In genomic region chr12:46492471-46493351, GRCh38 we compare ENCODE assay signal across 1 cellular context.
TF ChIP-seq lines count a peak whose summit lies in the region.

No MANE protein-coding gene starts in this region.

TF ChIP-seq in HepG2, 621 proteins besides CTCF, POLR2A, EP300 and RAD21 (continued from another document and continues in another):
- TF ChIP-seq, protein P1, sequence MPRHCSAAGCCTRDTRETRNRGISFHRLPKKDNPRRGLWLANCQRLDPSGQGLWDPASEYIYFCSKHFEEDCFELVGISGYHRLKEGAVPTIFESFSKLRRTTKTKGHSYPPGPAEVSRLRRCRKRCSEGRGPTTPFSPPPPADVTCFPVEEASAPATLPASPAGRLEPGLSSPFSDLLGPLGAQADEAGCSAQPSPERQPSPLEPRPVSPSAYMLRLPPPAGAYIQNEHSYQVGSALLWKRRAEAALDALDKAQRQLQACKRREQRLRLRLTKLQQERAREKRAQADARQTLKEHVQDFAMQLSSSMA (CRISPR knock-in tag; IDR thresholded peaks at IDR 0.05), result no peak
- no peak for TF ChIP-seq ZNF577 (CRISPR knock-in tag; IDR thresholded peaks at IDR 0.05; ENCODE audit: borderline replicate concordance, low read depth)
- TF ChIP-seq ZNF567 (CRISPR knock-in tag; IDR thresholded peaks at IDR 0.05; ENCODE audit: borderline replicate concordance), result no peak; the same call in 1 of the 2 replicates
- TF ChIP-seq RORA (CRISPR knock-in tag; IDR thresholded peaks at IDR 0.05), result no peak
- TF ChIP-seq ZFAT (CRISPR knock-in tag; conservative IDR thresholded peaks at IDR 0.05), result no peak
- TF ChIP-seq KDM6A (CRISPR knock-in tag; IDR thresholded peaks at IDR 0.05; ENCODE audit: low read depth), result peak; percentile 94
- TF ChIP-seq ATRX (CRISPR knock-in tag; IDR thresholded peaks at IDR 0.05; ENCODE audit: borderline replicate concordance), result no peak
- TF ChIP-seq MBD4 (IDR thresholded peaks at IDR 0.05; ENCODE audit: borderline replicate concordance, low read length), result peak; percentile 95
- no peak for TF ChIP-seq ZNF720 (CRISPR knock-in tag; IDR thresholded peaks at IDR 0.05)
- TF ChIP-seq SMC3 (IDR thresholded peaks at IDR 0.05; ENCODE audit: low read length), result peak; percentile 21; the same call in 1 of the 2 replicates
- TF ChIP-seq MLLT10 (CRISPR knock-in tag; IDR thresholded peaks at IDR 0.05), result no peak
- TF ChIP-seq DPF2 (CRISPR knock-in tag; IDR thresholded peaks at IDR 0.05; ENCODE audit: borderline replicate concordance, low read depth), result peak; percentile 87
- no peak for TF ChIP-seq ZNF670 (CRISPR knock-in tag; IDR thresholded peaks at IDR 0.05; ENCODE audit: borderline replicate concordance)
- peak; percentile 32; the same call in 1 of the 2 replicates for TF ChIP-seq ZNF292 (CRISPR knock-in tag; IDR thresholded peaks at IDR 0.05; ENCODE audit: borderline replicate concordance, low read depth)
- peak; percentile 91 for TF ChIP-seq HDAC1 (CRISPR knock-in tag; IDR thresholded peaks at IDR 0.05)
- TF ChIP-seq ZNF737 (CRISPR knock-in tag; IDR thresholded peaks at IDR 0.05; ENCODE audit: borderline replicate concordance), result no peak
- TF ChIP-seq NR1H2 (CRISPR knock-in tag; IDR thresholded peaks at IDR 0.05; ENCODE audit: borderline replicate concordance, low read depth), result no peak
- peak; percentile 92 for TF ChIP-seq HNF4G (IDR thresholded peaks at IDR 0.05; ENCODE audit: borderline replicate concordance, low read depth, low read length)
- TF ChIP-seq HNF4G (CRISPR knock-in tag; IDR thresholded peaks at IDR 0.05; ENCODE audit: borderline replicate concordance, low read depth), result no peak; the same call in 1 of the 2 replicates
- TF ChIP-seq ETS1 (CRISPR knock-in tag; IDR thresholded peaks at IDR 0.05), result no peak
- no peak for TF ChIP-seq CENPX (CRISPR knock-in tag; IDR thresholded peaks at IDR 0.05)
- TF ChIP-seq, protein P2, sequence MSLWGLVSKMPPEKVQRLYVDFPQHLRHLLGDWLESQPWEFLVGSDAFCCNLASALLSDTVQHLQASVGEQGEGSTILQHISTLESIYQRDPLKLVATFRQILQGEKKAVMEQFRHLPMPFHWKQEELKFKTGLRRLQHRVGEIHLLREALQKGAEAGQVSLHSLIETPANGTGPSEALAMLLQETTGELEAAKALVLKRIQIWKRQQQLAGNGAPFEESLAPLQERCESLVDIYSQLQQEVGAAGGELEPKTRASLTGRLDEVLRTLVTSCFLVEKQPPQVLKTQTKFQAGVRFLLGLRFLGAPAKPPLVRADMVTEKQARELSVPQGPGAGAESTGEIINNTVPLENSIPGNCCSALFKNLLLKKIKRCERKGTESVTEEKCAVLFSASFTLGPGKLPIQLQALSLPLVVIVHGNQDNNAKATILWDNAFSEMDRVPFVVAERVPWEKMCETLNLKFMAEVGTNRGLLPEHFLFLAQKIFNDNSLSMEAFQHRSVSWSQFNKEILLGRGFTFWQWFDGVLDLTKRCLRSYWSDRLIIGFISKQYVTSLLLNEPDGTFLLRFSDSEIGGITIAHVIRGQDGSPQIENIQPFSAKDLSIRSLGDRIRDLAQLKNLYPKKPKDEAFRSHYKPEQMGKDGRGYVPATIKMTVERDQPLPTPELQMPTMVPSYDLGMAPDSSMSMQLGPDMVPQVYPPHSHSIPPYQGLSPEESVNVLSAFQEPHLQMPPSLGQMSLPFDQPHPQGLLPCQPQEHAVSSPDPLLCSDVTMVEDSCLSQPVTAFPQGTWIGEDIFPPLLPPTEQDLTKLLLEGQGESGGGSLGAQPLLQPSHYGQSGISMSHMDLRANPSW (CRISPR knock-in tag; IDR thresholded peaks at IDR 0.05; ENCODE audit: borderline replicate concordance), result peak; percentile 65; the same call in 1 of the 2 replicates
- TF ChIP-seq CREB1 (IDR thresholded peaks at IDR 0.05), result peak; percentile 100
- peak; percentile 98 for TF ChIP-seq CREB1 (CRISPR knock-in tag; IDR thresholded peaks at IDR 0.05)
- TF ChIP-seq ZNF331 (CRISPR knock-in tag; IDR thresholded peaks at IDR 0.05), result peak; percentile 66
- no peak for TF ChIP-seq DR1 (CRISPR knock-in tag; IDR thresholded peaks at IDR 0.05)
- 0 out of 2 replicates have a peak, but pooled peaks have one; percentile 48 for TF ChIP-seq SMARCE1 (IDR thresholded peaks at IDR 0.05; ENCODE audit: borderline replicate concordance)
- TF ChIP-seq ZNF672 (CRISPR knock-in tag; IDR thresholded peaks at IDR 0.05), result no peak
- TF ChIP-seq ZNF652 (CRISPR knock-in tag; IDR thresholded peaks at IDR 0.05; ENCODE audit: borderline replicate concordance, low read depth), result peak; percentile 83
- peak; percentile 98 for TF ChIP-seq NR2F2 (IDR thresholded peaks at IDR 0.05; ENCODE audit: borderline replicate concordance, low read depth)
- TF ChIP-seq ZNF878 (CRISPR knock-in tag; IDR thresholded peaks at IDR 0.05), result peak; percentile 58; the same call in 1 of the 2 replicates
- peak; percentile 94 for TF ChIP-seq FOXP1 (IDR thresholded peaks at IDR 0.05)
- peak; percentile 98 for TF ChIP-seq FOXP1 (CRISPR knock-in tag; IDR thresholded peaks at IDR 0.05)
- TF ChIP-seq ZNF775 (CRISPR knock-in tag; IDR thresholded peaks at IDR 0.05; ENCODE audit: borderline replicate concordance), result no peak
- TF ChIP-seq NFIC (IDR thresholded peaks at IDR 0.05; ENCODE audit: low read length), result peak; percentile 99
- no peak for TF ChIP-seq ARID2 (CRISPR knock-in tag; IDR thresholded peaks at IDR 0.05; ENCODE audit: borderline replicate concordance)
- TF ChIP-seq, protein P3, sequence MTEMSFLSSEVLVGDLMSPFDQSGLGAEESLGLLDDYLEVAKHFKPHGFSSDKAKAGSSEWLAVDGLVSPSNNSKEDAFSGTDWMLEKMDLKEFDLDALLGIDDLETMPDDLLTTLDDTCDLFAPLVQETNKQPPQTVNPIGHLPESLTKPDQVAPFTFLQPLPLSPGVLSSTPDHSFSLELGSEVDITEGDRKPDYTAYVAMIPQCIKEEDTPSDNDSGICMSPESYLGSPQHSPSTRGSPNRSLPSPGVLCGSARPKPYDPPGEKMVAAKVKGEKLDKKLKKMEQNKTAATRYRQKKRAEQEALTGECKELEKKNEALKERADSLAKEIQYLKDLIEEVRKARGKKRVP (CRISPR knock-in tag; IDR thresholded peaks at IDR 0.05), result peak in 1 of 2 experiments; percentile 91; a peak in 2 of 4 replicates
- no peak for TF ChIP-seq ZNF235 (CRISPR knock-in tag; IDR thresholded peaks at IDR 0.05; ENCODE audit: borderline replicate concordance)
- no peak for TF ChIP-seq ZNF496 (CRISPR knock-in tag; IDR thresholded peaks at IDR 0.05; ENCODE audit: insufficient replicate concordance)
- TF ChIP-seq, protein P4, sequence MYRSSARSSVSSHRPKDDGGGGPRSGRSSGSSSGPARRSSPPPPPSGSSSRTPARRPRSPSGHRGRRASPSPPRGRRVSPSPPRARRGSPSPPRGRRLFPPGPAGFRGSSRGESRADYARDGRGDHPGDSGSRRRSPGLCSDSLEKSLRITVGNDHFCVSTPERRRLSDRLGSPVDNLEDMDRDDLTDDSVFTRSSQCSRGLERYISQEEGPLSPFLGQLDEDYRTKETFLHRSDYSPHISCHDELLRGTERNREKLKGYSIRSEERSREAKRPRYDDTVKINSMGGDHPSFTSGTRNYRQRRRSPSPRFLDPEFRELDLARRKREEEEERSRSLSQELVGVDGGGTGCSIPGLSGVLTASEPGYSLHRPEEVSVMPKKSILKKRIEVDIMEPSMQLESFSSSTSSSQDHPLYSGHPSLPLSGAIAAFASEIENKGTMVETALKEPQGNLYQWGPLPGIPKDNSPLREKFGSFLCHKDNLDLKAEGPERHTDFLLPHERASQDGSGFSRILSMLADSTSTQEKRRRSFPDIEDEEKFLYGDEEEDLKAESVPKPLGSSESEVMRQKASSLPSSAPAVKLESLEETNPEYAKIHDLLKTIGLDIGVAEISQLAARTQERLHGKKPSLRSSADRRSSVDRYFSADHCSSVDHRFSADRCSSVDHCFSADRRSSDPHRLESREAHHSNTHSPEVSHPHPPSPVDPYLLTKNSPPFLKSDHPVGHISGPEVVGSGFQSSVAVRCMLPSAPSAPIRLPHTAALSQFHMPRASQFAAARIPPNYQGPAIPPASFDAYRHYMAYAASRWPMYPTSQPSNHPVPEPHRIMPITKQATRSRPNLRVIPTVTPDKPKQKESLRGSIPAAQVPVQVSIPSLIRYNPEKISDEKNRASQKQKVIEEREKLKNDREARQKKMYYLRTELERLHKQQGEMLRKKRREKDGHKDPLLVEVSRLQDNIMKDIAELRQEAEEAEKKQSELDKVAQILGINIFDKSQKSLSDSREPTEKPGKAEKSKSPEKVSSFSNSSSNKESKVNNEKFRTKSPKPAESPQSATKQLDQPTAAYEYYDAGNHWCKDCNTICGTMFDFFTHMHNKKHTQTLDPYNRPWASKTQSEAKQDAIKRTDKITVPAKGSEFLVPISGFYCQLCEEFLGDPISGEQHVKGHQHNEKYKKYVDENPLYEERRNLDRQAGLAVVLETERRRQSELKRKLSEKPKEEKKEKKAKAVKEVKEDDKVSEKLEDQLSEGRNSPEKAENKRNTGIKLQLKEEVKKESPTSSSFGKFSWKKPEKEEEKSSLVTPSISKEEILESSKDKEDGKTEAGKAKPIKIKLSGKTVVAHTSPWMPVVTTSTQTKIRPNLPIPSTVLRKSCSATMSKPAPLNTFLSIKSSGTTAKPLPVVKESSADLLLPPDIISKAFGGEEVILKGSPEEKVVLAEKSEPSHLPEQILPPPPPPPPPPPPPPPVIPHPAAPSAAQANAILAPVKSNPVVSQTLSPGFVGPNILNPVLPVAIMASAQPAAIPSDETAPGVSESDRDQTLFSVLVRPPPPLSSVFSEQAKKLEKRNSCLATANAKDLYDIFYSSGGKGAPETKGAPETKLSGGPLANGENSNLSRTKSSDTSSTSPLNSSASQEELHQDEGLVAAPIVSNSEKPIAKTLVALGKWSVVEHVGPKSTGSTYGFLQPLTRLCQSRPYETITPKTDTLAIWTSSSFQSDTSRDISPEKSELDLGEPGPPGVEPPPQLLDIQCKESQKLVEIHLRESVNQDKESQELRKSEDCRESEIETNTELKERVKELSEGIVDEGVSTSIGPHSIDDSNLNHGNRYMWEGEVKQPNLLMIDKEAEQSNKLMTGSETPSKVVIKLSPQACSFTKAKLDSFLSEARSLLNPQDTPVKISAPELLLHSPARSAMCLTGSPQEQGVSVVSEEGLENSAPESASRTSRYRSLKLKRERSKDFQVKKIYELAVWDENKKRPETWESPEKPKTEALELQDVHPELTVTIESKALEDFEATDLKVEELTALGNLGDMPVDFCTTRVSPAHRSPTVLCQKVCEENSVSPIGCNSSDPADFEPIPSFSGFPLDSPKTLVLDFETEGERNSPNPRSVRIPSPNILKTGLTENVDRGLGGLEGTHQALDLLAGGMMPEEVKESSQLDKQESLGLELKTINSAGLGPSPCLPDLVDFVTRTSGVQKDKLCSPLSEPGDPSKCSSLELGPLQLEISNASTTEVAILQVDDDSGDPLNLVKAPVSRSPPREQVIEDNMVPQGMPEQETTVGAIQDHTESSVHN (CRISPR knock-in tag; IDR thresholded peaks at IDR 0.05), result no peak
- no peak for TF ChIP-seq ZNF367 (CRISPR knock-in tag; IDR thresholded peaks at IDR 0.05; ENCODE audit: borderline replicate concordance)
- peak; percentile 87 for TF ChIP-seq KDM4B (CRISPR knock-in tag; IDR thresholded peaks at IDR 0.05)
- no peak for TF ChIP-seq ZNF550 (CRISPR knock-in tag; IDR thresholded peaks at IDR 0.05; ENCODE audit: borderline replicate concordance)
- peak; percentile 99 for TF ChIP-seq FOXO1 (CRISPR knock-in tag; IDR thresholded peaks at IDR 0.05)
- TF ChIP-seq PAWR (CRISPR knock-in tag; IDR thresholded peaks at IDR 0.05; ENCODE audit: borderline replicate concordance), result no peak
- no peak for TF ChIP-seq MATR3 (CRISPR knock-in tag; IDR thresholded peaks at IDR 0.05)
- TF ChIP-seq ZNF713 (CRISPR knock-in tag; IDR thresholded peaks at IDR 0.05), result no peak
- TF ChIP-seq JUND (CRISPR knock-in tag; IDR thresholded peaks at IDR 0.05), result peak; percentile 99
- no peak for TF ChIP-seq ZNF431 (CRISPR knock-in tag; IDR thresholded peaks at IDR 0.05; ENCODE audit: borderline replicate concordance, low read depth)
- peak; percentile 89 for TF ChIP-seq RCOR2 (CRISPR knock-in tag; IDR thresholded peaks at IDR 0.05)
- peak; percentile 90 for TF ChIP-seq POGZ (CRISPR knock-in tag; IDR thresholded peaks at IDR 0.05)
- TF ChIP-seq ZNF782 (CRISPR knock-in tag; IDR thresholded peaks at IDR 0.05; ENCODE audit: borderline replicate concordance), result no peak
- no peak for TF ChIP-seq SNRNP70 (IDR thresholded peaks at IDR 0.05; ENCODE audit: low read depth, low read length)
- TF ChIP-seq, protein P5, sequence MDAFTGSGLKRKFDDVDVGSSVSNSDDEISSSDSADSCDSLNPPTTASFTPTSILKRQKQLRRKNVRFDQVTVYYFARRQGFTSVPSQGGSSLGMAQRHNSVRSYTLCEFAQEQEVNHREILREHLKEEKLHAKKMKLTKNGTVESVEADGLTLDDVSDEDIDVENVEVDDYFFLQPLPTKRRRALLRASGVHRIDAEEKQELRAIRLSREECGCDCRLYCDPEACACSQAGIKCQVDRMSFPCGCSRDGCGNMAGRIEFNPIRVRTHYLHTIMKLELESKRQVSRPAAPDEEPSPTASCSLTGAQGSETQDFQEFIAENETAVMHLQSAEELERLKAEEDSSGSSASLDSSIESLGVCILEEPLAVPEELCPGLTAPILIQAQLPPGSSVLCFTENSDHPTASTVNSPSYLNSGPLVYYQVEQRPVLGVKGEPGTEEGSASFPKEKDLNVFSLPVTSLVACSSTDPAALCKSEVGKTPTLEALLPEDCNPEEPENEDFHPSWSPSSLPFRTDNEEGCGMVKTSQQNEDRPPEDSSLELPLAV (CRISPR knock-in tag; conservative IDR thresholded peaks at IDR 0.05; ENCODE audit: low read depth), result no peak
- TF ChIP-seq, protein P6, sequence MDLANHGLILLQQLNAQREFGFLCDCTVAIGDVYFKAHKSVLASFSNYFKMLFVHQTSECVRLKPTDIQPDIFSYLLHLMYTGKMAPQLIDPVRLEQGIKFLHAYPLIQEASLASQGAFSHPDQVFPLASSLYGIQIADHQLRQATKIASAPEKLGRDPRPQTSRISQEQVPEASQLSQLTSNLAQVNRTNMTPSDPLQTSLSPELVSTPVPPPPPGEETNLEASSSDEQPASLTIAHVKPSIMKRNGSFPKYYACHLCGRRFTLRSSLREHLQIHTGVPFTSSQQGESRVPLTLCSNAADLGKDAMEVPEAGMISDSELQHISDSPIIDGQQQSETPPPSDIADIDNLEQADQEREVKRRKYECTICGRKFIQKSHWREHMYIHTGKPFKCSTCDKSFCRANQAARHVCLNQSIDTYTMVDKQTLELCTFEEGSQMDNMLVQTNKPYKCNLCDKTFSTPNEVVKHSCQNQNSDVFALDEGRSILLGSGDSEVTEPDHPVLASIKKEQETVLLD (CRISPR knock-in tag; IDR thresholded peaks at IDR 0.05; ENCODE audit: low read depth), result no peak
- TF ChIP-seq ZNF660 (CRISPR knock-in tag; IDR thresholded peaks at IDR 0.05; ENCODE audit: borderline replicate concordance, low read depth), result no peak
- TF ChIP-seq, protein P7, sequence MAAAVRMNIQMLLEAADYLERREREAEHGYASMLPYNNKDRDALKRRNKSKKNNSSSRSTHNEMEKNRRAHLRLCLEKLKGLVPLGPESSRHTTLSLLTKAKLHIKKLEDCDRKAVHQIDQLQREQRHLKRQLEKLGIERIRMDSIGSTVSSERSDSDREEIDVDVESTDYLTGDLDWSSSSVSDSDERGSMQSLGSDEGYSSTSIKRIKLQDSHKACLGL (CRISPR knock-in tag; IDR thresholded peaks at IDR 0.05), result no peak
